ENCODE assay signal across 12 cellular contexts in the genomic region with DNA sequence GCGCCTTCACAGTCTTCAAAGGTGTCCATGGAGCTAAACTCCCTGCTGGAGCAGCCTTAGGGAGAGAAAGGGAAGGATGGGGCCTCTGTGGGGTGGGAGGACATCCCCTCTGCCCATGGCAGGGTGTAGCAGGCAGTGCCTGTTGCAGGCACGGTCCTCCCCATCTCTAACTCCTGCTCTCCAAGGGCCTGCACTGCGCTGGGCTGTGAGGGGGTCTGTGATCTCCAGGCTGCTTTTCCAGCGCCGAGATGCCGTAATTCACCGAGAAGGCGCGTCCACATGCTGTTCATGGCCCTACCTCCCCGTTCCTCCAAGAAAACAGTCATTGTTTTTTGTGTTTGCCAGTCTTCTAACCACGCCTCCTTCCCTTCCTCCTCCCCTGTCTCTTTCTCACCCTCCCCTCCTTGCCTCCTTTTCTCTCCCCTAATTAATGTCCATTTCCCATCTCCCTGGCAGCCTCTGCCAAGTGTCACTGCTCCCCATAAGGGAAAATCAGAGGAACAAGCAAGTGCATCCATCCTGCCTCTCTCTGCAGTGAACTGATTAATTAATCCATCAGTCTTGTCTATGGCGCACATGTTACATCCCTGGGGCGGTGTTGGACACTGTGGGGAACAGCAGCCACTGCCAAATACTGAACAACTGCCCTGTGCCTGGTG. TPM values are rescaled to one million over a fixed set of nuclear protein-coding genes. Genes with fewer than 3 reads are reported as not detected.
A peak's percentile ranks its signal among the peaks of the same experiment; 100 is the strongest.
DNase-seq lines count a peak whose midpoint lies in the region; ATAC-seq, FAIRE-seq and TF ChIP-seq lines count a peak whose summit lies in the region.
"Had no signal": no experiment of that assay in that cellular context is flagged by ENCODE, and none has a peak within 500 bp of the region (broad histone marks: within the 10 kb centered on the region; RNA-seq: fewer than 3 reads in every experiment).

No MANE protein-coding gene starts in this region.

- H3K36me3 ChIP-seq in left ventricle myocardium inferior (no peaks in the 10 kb centered on the region), HepG2 (replicated peaks in 1 of 2; ENCODE audit: control insufficient read depth in 1 of 2, insufficient read depth in 2 of 2, low read length in 2 of 2) (no peaks in the 10 kb centered on the region), upper lobe of right lung (no peaks in the 10 kb centered on the region), uterus (no peaks in the 10 kb centered on the region)

- DNase-seq in left ventricle myocardium inferior = no peak
- no peak for DNase-seq in Right ventricle myocardium superior
- DNase-seq in cardiac fibroblast (ENCODE audit: low read depth in 2 of 2) = peak; percentile 27 to 57
- no peak for DNase-seq in HepG2 (ENCODE audit: low spot score)
- no peak for DNase-seq in upper lobe of right lung
- no peak for DNase-seq in NCI-H1092 treated with DMSO at 0.1 percent for 48 hours (lab: John Stamatoyannopoulos, UW)
- DNase-seq in uterus = no peak
- DNase-seq: MM.1S; NCI-H524 treated with DMSO at 0.1 percent for 48 hours; stimulated activated CD4-positive, alpha-beta T cell treated with anti-CD3 and anti-CD28 coated beads, Interleukin-15, amount 100 ng/mL, for 24 hours had no signal

- no peaks in the 10 kb centered on the region for H3K79me2 ChIP-seq in HepG2 (ENCODE audit: insufficient read depth, low read length)

- 10% methylated on average over 10 of the region's 13 CpGs for WGBS in HepG2 (ENCODE audit: low lambda C conversion rate)

- in situ Hi-C loops in HepG2 (cut with HindIII; ENCODE audit: extremely low pct_ligation_motif_present, low pct_unique_long_range_greater_than_20kb) = loop anchor here (5.0 kb wide), 1 partner anchor 207 kb away; no protein-coding TSS in a partner anchor

- BruUV-seq in HepG2 (replicated peaks; lab: Mats Ljungman, UMichigan) = no TSS peak

- no peaks in the 10 kb centered on the region for H3K9me3 ChIP-seq in left ventricle myocardium inferior (replicated peaks)
- H3K9me3 ChIP-seq in HepG2 (ENCODE audit: low read length) = no peaks in the 10 kb centered on the region
- H3K9me3 ChIP-seq in upper lobe of right lung = no peaks in the 10 kb centered on the region
- no peaks in the 10 kb centered on the region for H3K9me3 ChIP-seq in uterus

- POLR2A ChIA-PET in HepG2 (lab: Yijun Ruan, JAX) = no interaction called here

- no peak overlapping the region for H3K4me2 ChIP-seq in HepG2 (ENCODE audit: low read depth, low read length)

- no peak for TF ChIP-seq EP300 in HepG2 (IDR thresholded peaks at IDR 0.05; ENCODE audit: low read depth in 2 of 2, low read length in 2 of 2)
- no peak for TF ChIP-seq EP300 in HepG2 (CRISPR knock-in tag; IDR thresholded peaks at IDR 0.05; ENCODE audit: borderline replicate concordance)

- no peak for TF ChIP-seq POLR2A in HepG2 (IDR thresholded peaks at IDR 0.05; ENCODE audit: insufficient read depth in 1 of 2, low read depth in 2 of 2, low read length in 2 of 2)
- TF ChIP-seq POLR2A in uterus (IDR thresholded peaks at IDR 0.05) = no peak

- peaks cover 67% of the 10 kb centered on the region for H3K27me3 ChIP-seq in left ventricle myocardium inferior (ENCODE audit: low read depth)
- peaks cover 8 to 34% of the 10 kb centered on the region in 2 experiments for H3K27me3 ChIP-seq in HepG2 (ENCODE audit: control insufficient read depth in 1 of 2, insufficient read depth in 2 of 2, low read length in 2 of 2)
- peaks cover 30% of the 10 kb centered on the region for H3K27me3 ChIP-seq in upper lobe of right lung
- H3K27me3 ChIP-seq in uterus = no peaks in the 10 kb centered on the region

- H3K4me3 ChIP-seq in left ventricle myocardium inferior = peak overlapping the region; percentile 66
- peak overlapping the region in 1 of 2 donors; percentile 67 for H3K4me3 ChIP-seq in cardiac fibroblast (replicated peaks in 1 of 2; ENCODE audit: low read depth in 2 of 2, low read length in 2 of 2)
- no peak overlapping the region for H3K4me3 ChIP-seq in HepG2 (replicated peaks in 1 of 3; ENCODE audit: insufficient read depth in 1 of 3, low read depth in 2 of 3, low read length in 3 of 3)
- H3K4me3 ChIP-seq in upper lobe of right lung = peak overlapping the region; percentile 54
- H3K4me3 ChIP-seq in uterus = peak overlapping the region in 1 of 2 donors; percentile 44

- no peak overlapping the region for H2AFZ ChIP-seq in HepG2 (ENCODE audit: low read length)

- H4K20me1 ChIP-seq in HepG2 (ENCODE audit: insufficient read depth, low read length) = no peaks in the 10 kb centered on the region

- no peak for TF ChIP-seq RAD21 in HepG2 (CRISPR knock-in tag; IDR thresholded peaks at IDR 0.05)

- CTCF ChIA-PET in HepG2 (lab: Yijun Ruan, JAX; ENCODE audit: low intra/inter-chr PET ratio, low total read pairs) = interaction anchor here (2.1 kb wide), 1 partner anchor 58 kb away, joined by 7 read pairs; no protein-coding TSS in a partner anchor

- TF ChIP-seq CTCF in left ventricle myocardium inferior (IDR thresholded peaks at IDR 0.05; ENCODE audit: borderline replicate concordance) (no peak), cardiac fibroblast (IDR thresholded peaks at IDR 0.05; ENCODE audit: low read depth, low read length) (no peak), HepG2 (CRISPR knock-in tag; IDR thresholded peaks at IDR 0.05) (no peak), upper lobe of right lung (IDR thresholded peaks at IDR 0.05) (no peak), uterus (IDR thresholded peaks at IDR 0.05) (no peak)

- no peak for FAIRE-seq in HepG2 (lab: Jason Lieb, UNC)
- FAIRE-seq: GM19239 had no signal

- no peak overlapping the region for H3K9ac ChIP-seq in HepG2 (ENCODE audit: insufficient read depth, low read depth, low read length)

- H3K27ac ChIP-seq in left ventricle myocardium inferior (replicated peaks) (no peak overlapping the region), HepG2 (ENCODE audit: extremely low read length, insufficient read depth, low read length) (no peak overlapping the region), upper lobe of right lung (no peak overlapping the region), uterus (no peak overlapping the region)

- H3K4me1 ChIP-seq in left ventricle myocardium inferior = peaks cover 23% of the 10 kb centered on the region
- H3K4me1 ChIP-seq in HepG2 (ENCODE audit: insufficient read depth, low read length) = no peaks in the 10 kb centered on the region; the same call in 1 of the 2 replicates
- peaks cover 12% of the 10 kb centered on the region for H3K4me1 ChIP-seq in upper lobe of right lung
- peaks cover 0 to 6% of the 10 kb centered on the region in 2 donors for H3K4me1 ChIP-seq in uterus

- intact Hi-C loops in left ventricle myocardium inferior (cut with micrococcal nuclease) = loop anchor here (10.0 kb wide), 1 partner anchor 55 kb away; no protein-coding TSS in a partner anchor
- intact Hi-C loops in Right ventricle myocardium superior (cut with DNase I) = no loop called here
- intact Hi-C loops in HepG2 (cut with micrococcal nuclease; ENCODE audit: unreplicated experiment) = no loop called here
- intact Hi-C loops in upper lobe of right lung (cut with DNase I) = loop anchor here (5.0 kb wide), 1 partner anchor 202 kb away; no protein-coding TSS in a partner anchor
- intact Hi-C loops in uterus (cut with DNase I; ENCODE audit: low total_unique reads) = loop anchor here (5.0 kb wide), 1 partner anchor 207 kb away; no protein-coding TSS in a partner anchor

- ATAC-seq in Right ventricle myocardium superior (ENCODE audit: poor library complexity) (no peak), HepG2 (no peak; the same call in 1 of the 3 replicates), upper lobe of right lung (no peak), GM19351 (IDR thresholded peaks at IDR 0.05; ENCODE audit: unreplicated experiment) (no peak)

TF ChIP-seq in HepG2, 621 proteins besides CTCF, POLR2A, EP300 and RAD21:
- peak; percentile 98 for TF ChIP-seq GZF1 (CRISPR knock-in tag; IDR thresholded peaks at IDR 0.05)
- TF ChIP-seq, protein P1, sequence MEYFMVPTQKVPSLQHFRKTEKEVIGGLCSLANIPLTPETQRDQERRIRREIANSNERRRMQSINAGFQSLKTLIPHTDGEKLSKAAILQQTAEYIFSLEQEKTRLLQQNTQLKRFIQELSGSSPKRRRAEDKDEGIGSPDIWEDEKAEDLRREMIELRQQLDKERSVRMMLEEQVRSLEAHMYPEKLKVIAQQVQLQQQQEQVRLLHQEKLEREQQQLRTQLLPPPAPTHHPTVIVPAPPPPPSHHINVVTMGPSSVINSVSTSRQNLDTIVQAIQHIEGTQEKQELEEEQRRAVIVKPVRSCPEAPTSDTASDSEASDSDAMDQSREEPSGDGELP (IDR thresholded peaks at IDR 0.05; ENCODE audit: borderline replicate concordance, low read depth) = no peak

RNA-seq across cellular contexts. Expression of a gene that starts 17.7 kb away (rescaled TPM):
- total RNA-seq in left ventricle myocardium inferior (not detected), Right ventricle myocardium superior (not detected), HepG2 (2016; rRNA removed; fragmentation: Illumina TruSeq; extraction: Trizol) (0.07 TPM in 1 of 2 replicates, not detected in the other), upper lobe of right lung (283 TPM), uterus (under 1 TPM in 1 of 4 donors, not detected in 3; 0.28 TPM)
- total RNA-seq in HepG2 (2016; cell fraction: cytosol; rRNA removed; fragmentation: Illumina TruSeq; extraction: Trizol; ENCODE audit: low read depth) = not detected in 2 replicates
- total RNA-seq in HepG2 (2016; cell fraction: insoluble cytoplasmic fraction; rRNA removed; fragmentation: Illumina TruSeq; extraction: Trizol) = 0.04 TPM in 1 of 2 replicates, not detected in the other
- total RNA-seq in HepG2 (2016; cell fraction: membrane; rRNA removed; fragmentation: Illumina TruSeq; extraction: Trizol) = not detected in 2 replicates
- 0.09 TPM in 1 of 2 replicates, not detected in the other for total RNA-seq in HepG2 (2016; cell fraction: nucleus; rRNA removed; fragmentation: Illumina TruSeq; extraction: Trizol)
- 0.04 TPM in 2 replicates for polyA plus RNA-seq in HepG2 (2011; rRNA removed)
- polyA plus RNA-seq in HepG2 (2011; cell fraction: cytosol; rRNA removed) = 0.03 TPM in 1 of 2 replicates, not detected in the other
- not detected in 2 replicates for polyA plus RNA-seq in HepG2 (2011; cell fraction: nucleus; rRNA removed)
- 0.12 and 0.23 TPM in 2 replicates for polyA plus RNA-seq in HepG2 (2012)
- not detected in 2 replicates for polyA plus RNA-seq in HepG2 (2016; cell fraction: cytosol; fragmentation: Illumina TruSeq; extraction: Trizol; ENCODE audit: low read depth)
- 0.12 and 0.13 TPM in 2 replicates for polyA plus RNA-seq in HepG2 (2016; cell fraction: insoluble cytoplasmic fraction; fragmentation: Illumina TruSeq; extraction: Trizol; ENCODE audit: low read depth)
- 0.08 TPM in 1 of 2 replicates, not detected in the other for polyA plus RNA-seq in HepG2 (2016; cell fraction: membrane; fragmentation: Illumina TruSeq; extraction: Trizol; ENCODE audit: low read depth)
- 0.44 TPM in 1 of 2 replicates, not detected in the other for polyA plus RNA-seq in HepG2 (2016; cell fraction: nucleus; fragmentation: Illumina TruSeq; extraction: Trizol; ENCODE audit: insufficient read depth, low read depth)
- polyA minus RNA-seq in HepG2 (2011; rRNA and poly(A)+ RNA removed; ENCODE audit: low replicate concordance) = not detected in 2 replicates
- polyA minus RNA-seq in HepG2 (2011; cell fraction: cytosol; rRNA and poly(A)+ RNA removed) = not detected in 2 replicates
- not detected in 2 replicates for polyA minus RNA-seq in HepG2 (2011; cell fraction: nucleus; rRNA and poly(A)+ RNA removed)

Comparison
In these comparisons a context has a peak if more than half of its experiments do, and no peak if none do; other contexts are left out.
1. intact Hi-C loops: an anchor here in left ventricle myocardium inferior (10.0 kb wide), upper lobe of right lung (5.0 kb wide) and uterus (5.0 kb wide); none called in Right ventricle myocardium superior and HepG2.
2. DNase-seq: peak in cardiac fibroblast (2 of 2); none in left ventricle myocardium inferior (single experiment), Right ventricle myocardium superior (single experiment), HepG2 (single experiment), upper lobe of right lung (single experiment), NCI-H1092 treated with DMSO at 0.1 percent for 48 hours (single experiment) and uterus (0 of 2).
3. H3K4me3 ChIP-seq: peak in left ventricle myocardium inferior (single experiment) and upper lobe of right lung (single experiment); none in HepG2 (0 of 3).
4. RNA of a gene that starts 17.7 kb away (total RNA-seq): 283 TPM in upper lobe of right lung (single experiment); 0.28 TPM in uterus, 0.04 to 0.09 TPM in HepG2, not detected in Right ventricle myocardium superior (single experiment) and not detected in left ventricle myocardium inferior (single experiment); every median in the first group is over 100 times any median in the second.